9 cellular contexts compared by ENCODE assay signal in genomic region chr22:50184004-50184461, GRCh38. TPM values are rescaled to one million over a fixed set of nuclear protein-coding genes. Genes with fewer than 3 reads are reported as not detected.
DNase-seq lines count a peak whose midpoint lies in the region; FAIRE-seq and TF ChIP-seq lines count a peak whose summit lies in the region.
"Had no signal": no experiment of that assay in that cellular context is flagged by ENCODE, and none has a peak within 500 bp of the region (broad histone marks: within the 10 kb centered on the region; RNA-seq: fewer than 3 reads in every experiment).

No MANE protein-coding gene starts in this region.

- H4K91ac ChIP-seq in trophoblast cell (ENCODE audit: low read depth, low read length): no peak overlapping the region

- no peak overlapping the region for H3K4ac ChIP-seq in trophoblast cell (ENCODE audit: low read depth, low read length)

- H3K9me3 ChIP-seq in SJCRH30 (replicated peaks): no peaks in the 10 kb centered on the region
- H3K9me3 ChIP-seq in trophoblast cell (ENCODE audit: insufficient read depth, low read depth, low read length): peaks cover 1% of the 10 kb centered on the region

- H3K36me3 ChIP-seq in SJCRH30 (peaks cover 4% of the 10 kb centered on the region; the same call in 1 of the 2 replicates), trophoblast cell (ENCODE audit: control insufficient read depth in 1 of 2, insufficient read depth in 2 of 2, low read length in 2 of 2) (peaks cover 0 to 5% of the 10 kb centered on the region in 2 experiments)

- H2AK5ac ChIP-seq in trophoblast cell (ENCODE audit: low read length): no peak overlapping the region

- H3K9ac ChIP-seq in trophoblast cell (ENCODE audit: low read length): no peak overlapping the region

- H2BK120ac ChIP-seq in trophoblast cell (ENCODE audit: insufficient read depth, low read length, poor library complexity): no peak overlapping the region

- H3K4me3 ChIP-seq in SJCRH30: no peak overlapping the region
- H3K4me3 ChIP-seq in foreskin fibroblast (ENCODE audit: low read depth in 1 of 2, low read length in 2 of 2): no peak overlapping the region
- H3K4me3 ChIP-seq in trophoblast cell (ENCODE audit: low read depth, low read length): no peak overlapping the region

- no peaks in the 10 kb centered on the region for H3K27me3 ChIP-seq in SJCRH30
- no peaks in the 10 kb centered on the region for H3K27me3 ChIP-seq in trophoblast cell (ENCODE audit: insufficient read depth, low read length)

- H3K23ac ChIP-seq in trophoblast cell (ENCODE audit: low read length): no peak overlapping the region

- peaks cover 13% of the 10 kb centered on the region for H3K79me2 ChIP-seq in trophoblast cell (ENCODE audit: control insufficient read depth, insufficient read depth, low read length, poor library complexity)

- H2BK12ac ChIP-seq in trophoblast cell (ENCODE audit: low read length): no peak overlapping the region

- H3K4me1 ChIP-seq in SJCRH30 (0 out of 2 replicates have a peak, but pooled peaks cover 5% of the 10 kb centered on the region), trophoblast cell (ENCODE audit: control insufficient read depth in 1 of 2, insufficient read depth in 2 of 2, low read length in 2 of 2) (peaks cover 21 to 24% of the 10 kb centered on the region in 2 experiments)

- H4K12ac ChIP-seq in trophoblast cell (ENCODE audit: low read depth, low read length): no peak overlapping the region

- H2BK5ac ChIP-seq in trophoblast cell (ENCODE audit: low read depth, low read length, poor library complexity): no peak overlapping the region

- no CpG with 5 or more reads among the region's 12 CpGs for whole genome bisulfite sequencing in trophoblast cell (ENCODE audit: extremely low coverage, insufficient coverage, insufficient read length)

- no peak overlapping the region for H3K14ac ChIP-seq in trophoblast cell (ENCODE audit: low read length)

- no peak for FAIRE-seq in GM19239 (lab: Jason Lieb, UNC)

- DNase-seq in EH (ENCODE audit: low read depth) (peak; percentile 80), SJCRH30 (peak; percentile 69 to 76), foreskin fibroblast (peak; percentile 47 to 79), trophoblast cell (no peak), NCI-H146 (lab: John Stamatoyannopoulos, UW) (no peak), NCI-H2029 (lab: John Stamatoyannopoulos, UW) (no peak), GM19239 (ENCODE audit: insufficient read length, low spot score) (no peak)
- no peak for DNase-seq in activated T-cell treated with anti-CD3 and anti-CD28 coated beads, Interleukin-2, amount 50 U/mL, for 1 hour
- DNase-seq: NCI-H1048 had no signal

- H3K4me2 ChIP-seq in trophoblast cell (ENCODE audit: low read length): no peak overlapping the region

- H3K18ac ChIP-seq in trophoblast cell (ENCODE audit: low read length): no peak overlapping the region

- TF ChIP-seq CTCF in foreskin fibroblast (IDR thresholded peaks at IDR 0.05; ENCODE audit: low read depth, low read length): no peak

- H3K27ac ChIP-seq in SJCRH30: no peak overlapping the region
- no peak overlapping the region for H3K27ac ChIP-seq in trophoblast cell (ENCODE audit: low read depth, low read length)

- H4K8ac ChIP-seq in trophoblast cell (ENCODE audit: low read depth, low read length): peak overlapping the region; percentile 13

- peak overlapping the region; percentile 30 for H2AFZ ChIP-seq in trophoblast cell (ENCODE audit: insufficient read depth, low read length, poor library complexity)

- peaks cover 10% of the 10 kb centered on the region for H3K79me1 ChIP-seq in trophoblast cell (ENCODE audit: low read length)

RNA-seq across cellular contexts. Expression of gene TRABD, which starts 1.7 kb away (rescaled TPM):
- total RNA-seq in SJCRH30 (2014; rRNA removed; shearing (Covaris generic)): 38.7 and 39.1 TPM in 2 replicates
- 43.0 and 44.0 TPM in 2 replicates for polyA plus RNA-seq in trophoblast cell (2013)

RNA-seq across cellular contexts. Expression of gene PANX2, which starts 13.5 kb away (rescaled TPM):
- total RNA-seq in SJCRH30 (2014; rRNA removed; shearing (Covaris generic)): not detected in 2 replicates
- polyA plus RNA-seq in trophoblast cell (2013): 4.0 TPM in 2 replicates

RNA-seq across cellular contexts. Expression of gene SELENOO, which starts 16.8 kb away (rescaled TPM):
- total RNA-seq in SJCRH30 (2014; rRNA removed; shearing (Covaris generic)): 15.4 and 16.4 TPM in 2 replicates
- 13.6 and 13.8 TPM in 2 replicates for polyA plus RNA-seq in trophoblast cell (2013)

Comparison
In these comparisons a context has a peak if more than half of its experiments do, and no peak if none do; other contexts are left out.
1. DNase-seq: peak in EH (single experiment), SJCRH30 (2 of 2) and foreskin fibroblast (2 of 2); none in trophoblast cell (0 of 2), NCI-H146 (single experiment), activated T-cell treated with anti-CD3 and anti-CD28 coated beads, Interleukin-2, amount 50 U/mL, for 1 hour (single experiment), NCI-H2029 (single experiment) and GM19239 (single experiment).